ENCODE assay signal across 15 cellular contexts in genomic region chr19:55007537-55007936, GRCh38. TPM values are rescaled to one million over a fixed set of nuclear protein-coding genes. Genes with fewer than 3 reads are reported as not detected.
DNase-seq lines count a peak whose midpoint lies in the region; ATAC-seq, FAIRE-seq and TF ChIP-seq lines count a peak whose summit lies in the region.
"Not testable (repeated sequence)": the region's sequence is repeated elsewhere in the genome, so short reads cannot be mapped to it uniquely, and the experiment has no call there.
"Had no signal": no experiment of that assay in that cellular context is flagged by ENCODE, and none has a peak within 500 bp of the region (broad histone marks: within the 10 kb centered on the region; RNA-seq: fewer than 3 reads in every experiment).

No MANE protein-coding gene starts in this region.

- H3K9me3 Mint-ChIP-seq in CD4-positive, alpha-beta T cell = peaks cover 13% of the 10 kb centered on the region
- H3K9me3 Mint-ChIP-seq in H9 = peaks cover 17 to 90% of the 10 kb centered on the region in 2 experiments
- H3K9me3 Mint-ChIP-seq in T-helper 1 cell treated with Interleukin-12 subunit alpha and Interleukin-12 subunit beta and Interleukin-4 antibody, amounts not matched to agents 30 μg/mL and 1 μg/mL, for 36 hours = peaks cover 53% of the 10 kb centered on the region
- peaks cover 18% of the 10 kb centered on the region for H3K9me3 Mint-ChIP-seq in activated CD8-positive, alpha-beta memory T cell treated with anti-CD3 and anti-CD28 coated beads, Interleukin-2, amount 10 ng/mL, durations not matched to agents 7 days and 5 days (ENCODE audit: low read depth)
- H3K9me3 Mint-ChIP-seq in naive thymus-derived CD8-positive, alpha-beta T cell = peaks cover 0 to 94% (median 61%) of the 10 kb centered on the region in 9 donors

- not testable (repeated sequence) for H4K5ac ChIP-seq in H9 (ENCODE audit: insufficient read length, low read depth, low read length)

- POLR2A ChIA-PET in CD4-positive, alpha-beta T cell (lab: Charles Lee); naive thymus-derived CD8-positive, alpha-beta T cell (lab: Charles Lee): not testable (repeated sequence)
- POLR2A ChIA-PET in K562 (lab: Yijun Ruan, JAX) = interaction anchor here (0.7 to 1.7 kb wide), 2 partner anchors 17 to 58 kb away, joined by 3 to 4 read pairs; no protein-coding TSS in a partner anchor

- not testable (repeated sequence) for H3K14ac ChIP-seq in H9 (ENCODE audit: insufficient read depth, low read length)

- peaks cover 17% of the 10 kb centered on the region for H3K9me3 ChIP-seq in CD4-positive, alpha-beta T cell (ENCODE audit: control insufficient read depth, low read length)
- H3K9me3 ChIP-seq in H9 (ENCODE audit: control insufficient read depth, low read depth, low read length); K562 (replicated peaks; ENCODE audit: control insufficient read depth, insufficient read depth, low read depth, low read length); smooth muscle cell (replicated peaks; ENCODE audit: low read depth): not testable (repeated sequence)

- not testable (repeated sequence) for FAIRE-seq in K562 (lab: Jason Lieb, UNC)

- H3K27me3 ChIP-seq in CD4-positive, alpha-beta T cell (ENCODE audit: control insufficient read depth, insufficient read depth, low read length); H9 (ENCODE audit: insufficient read depth, low read length); K562 (ENCODE audit: control insufficient read depth in 2 of 2, insufficient read depth in 2 of 2, low read length in 2 of 2): not testable (repeated sequence)
- peaks cover 14% of the 10 kb centered on the region for H3K27me3 ChIP-seq in smooth muscle cell (ENCODE audit: low read depth)

- H2BK5ac ChIP-seq in H9 (ENCODE audit: insufficient read length, low read length) = not testable (repeated sequence)

- H3T11ph ChIP-seq in H9 (ENCODE audit: low read length) = not testable (repeated sequence)

- ATAC-seq in CD4-positive, alpha-beta T cell (ENCODE audit: poor library complexity); activated CD8-positive, alpha-beta memory T cell treated with anti-CD3 and anti-CD28 coated beads, Interleukin-2, amount 10 ng/mL, durations not matched to agents 7 days and 5 days; K562; naive thymus-derived CD8-positive, alpha-beta T cell: not testable (repeated sequence)

- H3K79me2 ChIP-seq in H9 (ENCODE audit: insufficient read depth, low read length) (peaks cover 11% of the 10 kb centered on the region; the same call in 1 of the 2 replicates), K562 (ENCODE audit: control insufficient read depth, insufficient read depth, low read length) (peaks cover 42% of the 10 kb centered on the region)
- not testable (repeated sequence) for H3K79me2 ChIP-seq in smooth muscle cell (ENCODE audit: low read depth)

- CTCF ChIA-PET in CD4-positive, alpha-beta T cell (lab: Charles Lee); activated CD8-positive, alpha-beta memory T cell treated with anti-CD3 and anti-CD28 coated beads, Interleukin-2, amount 10 ng/mL, durations not matched to agents 7 days and 5 days (lab: Charles Lee); K562 (lab: Yijun Ruan, JAX; ENCODE audit: low intra/inter-chr PET ratio): not testable (repeated sequence)

- not testable (repeated sequence) for H3F3A ChIP-seq in smooth muscle cell (ENCODE audit: low read depth)

- not testable (repeated sequence) for H3K4me1 ChIP-seq in H9 (ENCODE audit: insufficient read depth, low read length); K562 (replicated peaks in 1 of 2; ENCODE audit: control insufficient read depth in 2 of 2, insufficient read depth in 2 of 2, low read length in 2 of 2)
- peaks cover 10% of the 10 kb centered on the region for H3K4me1 ChIP-seq in smooth muscle cell (ENCODE audit: low read depth)

- H3K23ac ChIP-seq in H9 (ENCODE audit: insufficient read length, low read depth, low read length) = not testable (repeated sequence)

- H2BK20ac ChIP-seq in H9 (ENCODE audit: low read depth, low read length, poor library complexity, severe bottlenecking) = not testable (repeated sequence)

- not testable (repeated sequence) for H3K27ac ChIP-seq in CD4-positive, alpha-beta T cell (ENCODE audit: low read depth, low read length); H9 (ENCODE audit: insufficient read length, low read depth, low read length)
- H3K27ac ChIP-seq in K562 (ENCODE audit: extremely low read depth, low read depth, low read length) = peak overlapping the region; percentile 53; the same call in 1 of the 3 replicates
- peak overlapping the region; percentile 35 for H3K27ac ChIP-seq in smooth muscle cell (ENCODE audit: low read depth)

- peak overlapping the region; percentile 61 for H3K4me3 ChIP-seq in K562
- H3K4me3 ChIP-seq in iPS-11a (ENCODE audit: low read depth, low read length) = peak overlapping the region; percentile 33
- peak overlapping the region; percentile 84 for H3K4me3 ChIP-seq in smooth muscle cell

- H3K27me3 Mint-ChIP-seq in CD4-positive, alpha-beta T cell = peaks cover 20% of the 10 kb centered on the region
- H3K27me3 Mint-ChIP-seq in H9 (ENCODE audit: low read depth) = peaks cover 36% of the 10 kb centered on the region
- H3K27me3 Mint-ChIP-seq in T-helper 1 cell treated with Interleukin-12 subunit alpha and Interleukin-12 subunit beta and Interleukin-4 antibody, amounts not matched to agents 30 μg/mL and 1 μg/mL, for 36 hours (ENCODE audit: low read depth); activated CD8-positive, alpha-beta memory T cell treated with anti-CD3 and anti-CD28 coated beads, Interleukin-2, amount 10 ng/mL, durations not matched to agents 7 days and 5 days: not testable (repeated sequence)
- peaks cover 5 to 27% (median 21%) of the 10 kb centered on the region in 5 donors for H3K27me3 Mint-ChIP-seq in naive thymus-derived CD8-positive, alpha-beta T cell

- H3K79me1 ChIP-seq in H9 (ENCODE audit: insufficient read depth, low read depth, low read length, poor library complexity, severe bottlenecking) = not testable (repeated sequence)

- H3K56ac ChIP-seq in H9 (ENCODE audit: insufficient read length, low read depth, low read length) = not testable (repeated sequence)

- not testable (repeated sequence) for H2AK5ac ChIP-seq in H9 (ENCODE audit: insufficient read length, low read length)

- H4K8ac ChIP-seq in H9 (replicated peaks; ENCODE audit: insufficient read length, low read depth, low read length) = not testable (repeated sequence)

- H3K4me3 Mint-ChIP-seq in CD4-positive, alpha-beta T cell = peak overlapping the region; percentile 14
- H3K4me3 Mint-ChIP-seq in H9 = peak overlapping the region; percentile 77 to 87
- peak overlapping the region; percentile 55 for H3K4me3 Mint-ChIP-seq in T-helper 1 cell treated with Interleukin-12 subunit alpha and Interleukin-12 subunit beta and Interleukin-4 antibody, amounts not matched to agents 30 μg/mL and 1 μg/mL, for 36 hours
- H3K4me3 Mint-ChIP-seq in activated CD8-positive, alpha-beta memory T cell treated with anti-CD3 and anti-CD28 coated beads, Interleukin-2, amount 10 ng/mL, durations not matched to agents 7 days and 5 days = peak overlapping the region; percentile 85
- H3K4me3 Mint-ChIP-seq in naive thymus-derived CD8-positive, alpha-beta T cell = peak overlapping the region in 9 of 10 donors; percentile 20 to 75 (median 58)

- peak overlapping the region; percentile 5 for H3K27ac Mint-ChIP-seq in CD4-positive, alpha-beta T cell
- peak overlapping the region in 2 of 3 experiments; percentile 81 to 88; a peak in 5 of 7 replicates for H3K27ac Mint-ChIP-seq in H9
- peak overlapping the region; percentile 11 for H3K27ac Mint-ChIP-seq in T-helper 1 cell treated with Interleukin-12 subunit alpha and Interleukin-12 subunit beta and Interleukin-4 antibody, amounts not matched to agents 30 μg/mL and 1 μg/mL, for 36 hours
- peak overlapping the region; percentile 50 for H3K27ac Mint-ChIP-seq in activated CD8-positive, alpha-beta memory T cell treated with anti-CD3 and anti-CD28 coated beads, Interleukin-2, amount 10 ng/mL, durations not matched to agents 7 days and 5 days
- peak overlapping the region in 6 of 10 donors; percentile 22 to 93 (median 43) for H3K27ac Mint-ChIP-seq in naive thymus-derived CD8-positive, alpha-beta T cell

- H3K4me2 ChIP-seq in H9 (ENCODE audit: insufficient read depth, insufficient read length, low read length) (peak overlapping the region; percentile 64), K562 (ENCODE audit: insufficient read depth, low read length) (peak overlapping the region; percentile 91), smooth muscle cell (peak overlapping the region; percentile 84)

- H3K23me2 ChIP-seq in H9 (ENCODE audit: insufficient read length, low read depth, low read length, poor library complexity, severe bottlenecking) = not testable (repeated sequence)

- peaks cover 50% of the 10 kb centered on the region for H3K36me3 Mint-ChIP-seq in CD4-positive, alpha-beta T cell (ENCODE audit: low read depth)
- H3K36me3 Mint-ChIP-seq in H9 (ENCODE audit: insufficient read depth in 1 of 3, low read depth in 3 of 3) = peaks cover 12 to 36% (median 22%) of the 10 kb centered on the region in 3 experiments; a peak in 6 of 7 replicates
- peaks cover 26% of the 10 kb centered on the region for H3K36me3 Mint-ChIP-seq in T-helper 1 cell treated with Interleukin-12 subunit alpha and Interleukin-12 subunit beta and Interleukin-4 antibody, amounts not matched to agents 30 μg/mL and 1 μg/mL, for 36 hours (ENCODE audit: low read depth)
- peaks cover 40% of the 10 kb centered on the region for H3K36me3 Mint-ChIP-seq in activated CD8-positive, alpha-beta memory T cell treated with anti-CD3 and anti-CD28 coated beads, Interleukin-2, amount 10 ng/mL, durations not matched to agents 7 days and 5 days
- H3K36me3 Mint-ChIP-seq in naive thymus-derived CD8-positive, alpha-beta T cell = peaks cover 40 to 69% (median 66%) of the 10 kb centered on the region in 3 donors

- not testable (repeated sequence) for H3K36me3 ChIP-seq in K562 (ENCODE audit: control insufficient read depth, insufficient read depth, low read length); smooth muscle cell (ENCODE audit: low read depth)

- H3K4ac ChIP-seq in H9 (ENCODE audit: low read depth, low read length) = not testable (repeated sequence)

- H3K9me1 ChIP-seq in K562 (ENCODE audit: control insufficient read depth, insufficient read depth, low read length) = not testable (repeated sequence)

- in situ Hi-C loops in K562 (cut with MboI) = not testable (repeated sequence)

- H2BK120ac ChIP-seq in H9 (ENCODE audit: low read depth, low read length, poor library complexity, severe bottlenecking) = not testable (repeated sequence)

- not testable (repeated sequence) for H3K9ac ChIP-seq in H9 (ENCODE audit: extremely low read depth, insufficient read length, low read length); smooth muscle cell (ENCODE audit: low read depth)
- peak overlapping the region in 1 of 2 experiments; percentile 81; a peak in 2 of 4 replicates for H3K9ac ChIP-seq in K562 (ENCODE audit: insufficient read depth in 1 of 2, low read depth in 2 of 2, low read length in 2 of 2)

- TF ChIP-seq RAD21 in K562 (CRISPR knock-in tag; conservative IDR thresholded peaks at IDR 0.05 in 1 of 2, IDR thresholded peaks at IDR 0.05 in 1 of 2) = not testable (repeated sequence)

- not testable (repeated sequence) for BruUV-seq in K562 (replicated peaks; lab: Mats Ljungman, UMichigan)

- H3K18ac ChIP-seq in H9 (ENCODE audit: insufficient read length, low read depth, low read length) = not testable (repeated sequence)

- DNase-seq in CD4-positive, alpha-beta T cell; H9; activated CD8-positive, alpha-beta memory T cell treated with anti-CD3 and anti-CD28 coated beads, Interleukin-2, amount 10 ng/mL, durations not matched to agents 7 days and 5 days; K562 (ENCODE audit: extremely low read depth in 1 of 4, low spot score in 3 of 4); naive thymus-derived CD8-positive, alpha-beta T cell; smooth muscle cell (lab: John Stamatoyannopoulos, UW; ENCODE audit: unreplicated experiment): not testable (repeated sequence)

- not testable (repeated sequence) for H2AFZ ChIP-seq in H9 (ENCODE audit: low read length); K562 (ENCODE audit: low read depth, low read length); smooth muscle cell (ENCODE audit: low read depth)

- not testable (repeated sequence) for H4K91ac ChIP-seq in H9 (ENCODE audit: insufficient read length, low read depth, low read length)

- H2BK12ac ChIP-seq in H9 (ENCODE audit: insufficient read length, low read depth, low read length) = not testable (repeated sequence)

- not testable (repeated sequence) for TF ChIP-seq EP300 in K562 (IDR thresholded peaks at IDR 0.05; ENCODE audit: low read length)

- peaks cover 32% of the 10 kb centered on the region for H3K4me1 Mint-ChIP-seq in CD4-positive, alpha-beta T cell (ENCODE audit: low read depth)
- H3K4me1 Mint-ChIP-seq in H9 = peaks cover 24 to 52% of the 10 kb centered on the region in 2 experiments
- peaks cover 22% of the 10 kb centered on the region for H3K4me1 Mint-ChIP-seq in T-helper 1 cell treated with Interleukin-12 subunit alpha and Interleukin-12 subunit beta and Interleukin-4 antibody, amounts not matched to agents 30 μg/mL and 1 μg/mL, for 36 hours (ENCODE audit: low read depth)
- peaks cover 40% of the 10 kb centered on the region for H3K4me1 Mint-ChIP-seq in activated CD8-positive, alpha-beta memory T cell treated with anti-CD3 and anti-CD28 coated beads, Interleukin-2, amount 10 ng/mL, durations not matched to agents 7 days and 5 days
- peaks cover 20 to 44% (median 26%) of the 10 kb centered on the region in 4 donors for H3K4me1 Mint-ChIP-seq in naive thymus-derived CD8-positive, alpha-beta T cell

- WGBS in H9 (ENCODE audit: extremely low coverage, insufficient read length, low lambda C conversion rate) = no CpG with 5 or more reads among the region's 3 CpGs
- WGBS in K562 (ENCODE audit: insufficient coverage, low coverage, missing lambda C conversion rate) = 7% methylated on average over 3 of the region's 3 CpGs
- WGBS in smooth muscle cell (ENCODE audit: low lambda C conversion rate) = 27% methylated on average over 3 of the region's 3 CpGs

- H2BK15ac ChIP-seq in H9 (ENCODE audit: low read depth, low read length) = not testable (repeated sequence)

- TF ChIP-seq POLR2A in K562 (conservative IDR thresholded peaks at IDR 0.05) = not testable (repeated sequence)

- intact Hi-C loops in CD4-positive, alpha-beta T cell (cut with DNase I, micrococcal nuclease) = not testable (repeated sequence)
- intact Hi-C loops in K562 (cut with micrococcal nuclease) = loop anchor here (2.0 kb wide), 1 partner anchor 31 kb away; the partner anchor contains the start of gene GP6

- TF ChIP-seq CTCF in CD4-positive, alpha-beta T cell (IDR thresholded peaks at IDR 0.05); H9 (conservative IDR thresholded peaks at IDR 0.05); K562 (IDR thresholded peaks at IDR 0.05 in 2 of 3, conservative IDR thresholded peaks at IDR 0.05 in 1 of 3; ENCODE audit: insufficient read depth in 2 of 3, low read depth in 1 of 3, low read length in 3 of 3); smooth muscle cell (IDR thresholded peaks at IDR 0.05; ENCODE audit: borderline replicate concordance, insufficient read depth, poor library complexity, severe bottlenecking): not testable (repeated sequence)

- H4K20me1 ChIP-seq in H9 (ENCODE audit: control insufficient read depth, insufficient read depth, insufficient read length); K562 (replicated peaks; ENCODE audit: control insufficient read depth, insufficient read depth, low read length); smooth muscle cell (ENCODE audit: low read depth): not testable (repeated sequence)

RNA-seq across cellular contexts. Expression of gene GP6, which starts 30.5 kb away (rescaled TPM):
- total RNA-seq in CD4-positive, alpha-beta T cell = under 1 TPM; 0.38 to 0.47 TPM
- total RNA-seq in H9 (2021) (0.15 and 0.53 TPM in 2 replicates), K562 (2014; rRNA removed) (9.7 and 14.7 TPM in 2 replicates), K562 (2014; rRNA removed; fragmentation: Illumina TruSeq; extraction: Trizol) (5.7 and 7.3 TPM in 2 replicates), K562 (2015; rRNA removed; fragmentation: Illumina TruSeq; extraction: Trizol) (3.1 and 3.2 TPM in 2 replicates), K562 (2021) (13.8 and 21.1 TPM in 2 replicates), smooth muscle cell (0.09 TPM in 1 of 2 replicates, not detected in the other)
- under 1 TPM in 1 of 2 experiments, not detected in 1; 0.55 TPM for total RNA-seq in activated CD8-positive, alpha-beta memory T cell treated with anti-CD3 and anti-CD28 coated beads, Interleukin-2, amount 10 ng/mL, durations not matched to agents 7 days and 5 days
- 21.2 and 44.5 TPM in 2 replicates for total RNA-seq in K562 (2011; cell fraction: chromatin; rRNA removed; ENCODE audit: low replicate concordance)
- total RNA-seq in K562 (2011; cell fraction: nucleolus; rRNA removed) = 22.6 and 39.5 TPM in 2 replicates
- 29.0 and 50.9 TPM in 2 replicates for total RNA-seq in K562 (2011; cell fraction: nucleoplasm; rRNA removed)
- polyA plus RNA-seq in K562 (2011; rRNA removed) (4.6 and 15.8 TPM in 2 replicates), K562 (2014; fragmentation: Illumina TruSeq; extraction: Trizol) (19.6 and 26.5 TPM in 2 replicates), K562 (2014; fragmentation: Nextera tagmentation; extraction: Ambion mirVana) (1 to 10 TPM; 5.4 to 5.7 TPM), K562 (2014; rRNA removed) (12.4 and 17.5 TPM in 2 replicates), smooth muscle cell (1.8 TPM in 1 of 2 replicates, not detected in the other)
- polyA plus RNA-seq in K562 (2011; cell fraction: cytosol; rRNA removed) = 4.3 and 28.1 TPM in 2 replicates
- polyA plus RNA-seq in K562 (2011; cell fraction: nucleus; rRNA removed) = 3.8 and 33.4 TPM in 2 replicates
- polyA plus RNA-seq in K562 (2012) = 6.4 and 10.7 TPM in 2 replicates
- 1.9 and 8.0 TPM in 2 replicates for polyA minus RNA-seq in K562 (2011; rRNA and poly(A)+ RNA removed)
- 3.7 and 9.2 TPM in 2 replicates for polyA minus RNA-seq in K562 (2011; cell fraction: cytosol; rRNA and poly(A)+ RNA removed)
- polyA minus RNA-seq in K562 (2011; cell fraction: nucleus; rRNA and poly(A)+ RNA removed) = 1.9 and 6.6 TPM in 2 replicates
- total RNA-seq in naive thymus-derived CD8-positive, alpha-beta T cell = under 1 TPM; 0.31 to 0.69 TPM
- polyA plus RNA-seq in naive thymus-derived CD8-positive, alpha-beta T cell = under 1 TPM in 1 of 3 donors, not detected in 2; 0.08 TPM
- total RNA-seq: ascending aorta, G401, H4, M059J, thoracic aorta had no signal
- polyA plus RNA-seq: cardiac muscle cell had no signal

RNA-seq across cellular contexts. Expression of gene NLRP2, which starts 41.4 kb away (rescaled TPM):
- total RNA-seq in CD4-positive, alpha-beta T cell = 1 to 10 TPM; 6.5 to 8.1 TPM
- total RNA-seq in H9 (2021) (131 and 132 TPM in 2 replicates), K562 (2014; rRNA removed) (21.6 and 22.2 TPM in 2 replicates), K562 (2014; rRNA removed; fragmentation: Illumina TruSeq; extraction: Trizol) (24.2 and 25.5 TPM in 2 replicates), K562 (2015; rRNA removed; fragmentation: Illumina TruSeq; extraction: Trizol) (17.3 and 18.5 TPM in 2 replicates), K562 (2021) (33.2 and 36.2 TPM in 2 replicates), smooth muscle cell (37.9 and 52.2 TPM in 2 replicates)
- total RNA-seq in activated CD8-positive, alpha-beta memory T cell treated with anti-CD3 and anti-CD28 coated beads, Interleukin-2, amount 10 ng/mL, durations not matched to agents 7 days and 5 days = 10 to 100 TPM; 30.5 to 32.7 TPM
- 112 and 159 TPM in 2 replicates for total RNA-seq in K562 (2011; cell fraction: chromatin; rRNA removed; ENCODE audit: low replicate concordance)
- total RNA-seq in K562 (2011; cell fraction: nucleolus; rRNA removed) = 75.3 and 84.4 TPM in 2 replicates
- total RNA-seq in K562 (2011; cell fraction: nucleoplasm; rRNA removed) = 69.2 and 82.2 TPM in 2 replicates
- polyA plus RNA-seq in K562 (2011; rRNA removed) (59.3 and 65.5 TPM in 2 replicates), K562 (2014; fragmentation: Illumina TruSeq; extraction: Trizol) (25.1 and 28.1 TPM in 2 replicates), K562 (2014; fragmentation: Nextera tagmentation; extraction: Ambion mirVana) (10 to 100 TPM; 10.1 to 11.9 TPM), K562 (2014; rRNA removed) (25.0 and 29.9 TPM in 2 replicates), smooth muscle cell (13.7 and 42.5 TPM in 2 replicates)
- polyA plus RNA-seq in K562 (2011; cell fraction: cytosol; rRNA removed) = 28.5 and 40.0 TPM in 2 replicates
- polyA plus RNA-seq in K562 (2011; cell fraction: nucleus; rRNA removed) = 79.9 and 89.0 TPM in 2 replicates
- 19.8 and 24.8 TPM in 2 replicates for polyA plus RNA-seq in K562 (2012)
- 50.6 and 66.3 TPM in 2 replicates for polyA minus RNA-seq in K562 (2011; rRNA and poly(A)+ RNA removed)
- polyA minus RNA-seq in K562 (2011; cell fraction: cytosol; rRNA and poly(A)+ RNA removed) = 22.9 and 31.5 TPM in 2 replicates
- 22.8 and 38.0 TPM in 2 replicates for polyA minus RNA-seq in K562 (2011; cell fraction: nucleus; rRNA and poly(A)+ RNA removed)
- 10 to 100 TPM; 19.6 to 20.5 TPM for total RNA-seq in naive thymus-derived CD8-positive, alpha-beta T cell
- 1 to 10 TPM; 1.6 to 7.0 (median 1.7) TPM for polyA plus RNA-seq in naive thymus-derived CD8-positive, alpha-beta T cell
- total RNA-seq: ascending aorta, G401, M059J had no signal
- polyA plus RNA-seq: right cardiac atrium had no signal

RNA-seq across cellular contexts. Expression of gene RDH13, which starts 55.4 kb away (rescaled TPM):
- 1 to 10 TPM; 7.4 to 8.8 TPM for total RNA-seq in CD4-positive, alpha-beta T cell
- 21.1 and 21.5 TPM in 2 replicates for total RNA-seq in H9 (2021)
- 10 to 100 TPM; 18.9 to 23.9 TPM for total RNA-seq in activated CD8-positive, alpha-beta memory T cell treated with anti-CD3 and anti-CD28 coated beads, Interleukin-2, amount 10 ng/mL, durations not matched to agents 7 days and 5 days
- 86.2 and 226 TPM in 2 replicates for total RNA-seq in K562 (2011; cell fraction: chromatin; rRNA removed; ENCODE audit: low replicate concordance)
- 132 and 156 TPM in 2 replicates for total RNA-seq in K562 (2011; cell fraction: nucleolus; rRNA removed)
- 101 and 114 TPM in 2 replicates for total RNA-seq in K562 (2011; cell fraction: nucleoplasm; rRNA removed)
- 63.2 and 78.7 TPM in 2 replicates for total RNA-seq in K562 (2014; rRNA removed)
- 25.8 and 29.2 TPM in 2 replicates for total RNA-seq in K562 (2014; rRNA removed; fragmentation: Illumina TruSeq; extraction: Trizol)
- 41.9 and 43.3 TPM in 2 replicates for total RNA-seq in K562 (2015; rRNA removed; fragmentation: Illumina TruSeq; extraction: Trizol)
- total RNA-seq in K562 (2021) = 65.7 and 70.3 TPM in 2 replicates
- 23.3 and 28.6 TPM in 2 replicates for polyA plus RNA-seq in K562 (2011; rRNA removed)
- polyA plus RNA-seq in K562 (2011; cell fraction: cytosol; rRNA removed) = 19.8 and 50.7 TPM in 2 replicates
- 75.3 and 114 TPM in 2 replicates for polyA plus RNA-seq in K562 (2011; cell fraction: nucleus; rRNA removed)
- 36.1 and 51.9 TPM in 2 replicates for polyA plus RNA-seq in K562 (2012)
- polyA plus RNA-seq in K562 (2014; fragmentation: Illumina TruSeq; extraction: Trizol) = 39.5 and 44.9 TPM in 2 replicates
- polyA plus RNA-seq in K562 (2014; fragmentation: Nextera tagmentation; extraction: Ambion mirVana) = 1 to 10 TPM; 7.5 to 9.8 TPM
- 51.2 and 53.8 TPM in 2 replicates for polyA plus RNA-seq in K562 (2014; rRNA removed)
- 19.9 and 43.3 TPM in 2 replicates for polyA minus RNA-seq in K562 (2011; rRNA and poly(A)+ RNA removed)
- 18.3 and 33.0 TPM in 2 replicates for polyA minus RNA-seq in K562 (2011; cell fraction: cytosol; rRNA and poly(A)+ RNA removed)
- 32.5 and 38.9 TPM in 2 replicates for polyA minus RNA-seq in K562 (2011; cell fraction: nucleus; rRNA and poly(A)+ RNA removed)
- 10 to 100 TPM; 24.3 to 26.1 TPM for total RNA-seq in naive thymus-derived CD8-positive, alpha-beta T cell
- polyA plus RNA-seq in naive thymus-derived CD8-positive, alpha-beta T cell = 10 to 100 TPM in 1 of 3 donors, 1 to 10 TPM in 2; 4.3 to 18.0 (median 5.3) TPM
- 7.8 and 13.5 TPM in 2 replicates for total RNA-seq in smooth muscle cell
- 9.1 and 21.4 TPM in 2 replicates for polyA plus RNA-seq in smooth muscle cell

Comparison
In these comparisons a context has a peak if more than half of its experiments do, and no peak if none do; other contexts are left out.
1. H3K27ac Mint-ChIP-seq: peak in every context shown above with its lines; median percentile 84 in H9; 50 in activated CD8-positive, alpha-beta memory T cell treated with anti-CD3 and anti-CD28 coated beads, Interleukin-2, amount 10 ng/mL, durations not matched to agents 7 days and 5 days; 43 in naive thymus-derived CD8-positive, alpha-beta T cell; 11 in T-helper 1 cell treated with Interleukin-12 subunit alpha and Interleukin-12 subunit beta and Interleukin-4 antibody, amounts not matched to agents 30 μg/mL and 1 μg/mL, for 36 hours; 5 in CD4-positive, alpha-beta T cell.
2. H3K4me3 Mint-ChIP-seq: peak in every context shown above with its lines; median percentile 85 in activated CD8-positive, alpha-beta memory T cell treated with anti-CD3 and anti-CD28 coated beads, Interleukin-2, amount 10 ng/mL, durations not matched to agents 7 days and 5 days; 82 in H9; 58 in naive thymus-derived CD8-positive, alpha-beta T cell; 55 in T-helper 1 cell treated with Interleukin-12 subunit alpha and Interleukin-12 subunit beta and Interleukin-4 antibody, amounts not matched to agents 30 μg/mL and 1 μg/mL, for 36 hours; 14 in CD4-positive, alpha-beta T cell.
3. H3K4me3 ChIP-seq: peak in every context shown above with its lines; median percentile 84 in smooth muscle cell; 61 in K562; 33 in iPS-11a.